In the genomic region with DNA sequence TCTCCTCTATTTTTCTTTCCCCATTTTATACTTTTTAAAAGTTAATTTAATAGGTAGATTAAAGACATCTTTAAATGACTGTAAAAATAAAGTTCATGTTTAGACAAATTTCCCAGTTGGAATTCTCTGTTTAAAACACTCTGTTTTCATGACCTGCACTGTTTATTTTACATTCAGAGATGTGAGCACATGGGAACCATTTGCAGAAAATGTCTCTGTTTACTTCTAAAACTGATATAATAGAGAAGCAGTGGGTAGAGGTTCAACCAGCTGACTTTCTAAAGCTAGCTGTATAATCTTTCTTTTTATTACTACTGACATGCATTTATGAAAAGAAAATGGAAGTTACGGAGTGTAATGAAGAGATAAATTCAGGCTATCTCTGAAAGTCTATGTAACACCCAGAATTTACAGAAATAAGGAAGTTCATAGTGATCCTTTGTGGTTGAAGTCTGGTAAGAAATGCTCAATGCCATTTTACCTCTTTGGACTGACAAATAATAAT, we compare ENCODE assay signal across 10 cellular contexts.
DNase-seq lines count a peak whose midpoint lies in the region; ATAC-seq lines count a peak whose summit lies in the region.
"Had no signal": no experiment of that assay in that cellular context is flagged by ENCODE, and none has a peak within 500 bp of the region (broad histone marks: within the 10 kb centered on the region; RNA-seq: fewer than 3 reads in every experiment).

No MANE protein-coding gene starts in this region.

- no peak overlapping the region for H2AFZ ChIP-seq in mesenchymal stem cell (ENCODE audit: low read depth, low read length)
- no peak overlapping the region for H2AFZ ChIP-seq in GM23248

- H3K36me3 ChIP-seq in mesenchymal stem cell (ENCODE audit: control insufficient read depth in 1 of 2, insufficient read depth in 2 of 2, low read depth in 1 of 2, low read length in 2 of 2) (peaks cover 6 to 8% of the 10 kb centered on the region in 2 experiments), GM23248 (ENCODE audit: low read depth) (0 out of 2 replicates have a peak, but pooled peaks cover 3% of the 10 kb centered on the region)
- H3K36me3 ChIP-seq: ascending aorta had no signal

- no peak overlapping the region for H2BK15ac ChIP-seq in mesenchymal stem cell (ENCODE audit: low read depth, poor library complexity, severe bottlenecking)

- in situ Hi-C loops in GM23248 (cut with MboI) = no loop called here

- DNase-seq in GF-D8 (lab: John Stamatoyannopoulos, UW) = peak; percentile 3
- DNase-seq in NCI-H69 (lab: John Stamatoyannopoulos, UW) = peak; percentile 5
- peak; percentile 47 for DNase-seq in brain pericyte (ENCODE audit: low read depth, low spot score)
- peak; percentile 36 for DNase-seq in mesenchymal stem cell
- no peak for DNase-seq in NCI-H1694 treated with DMSO at 0.1 percent for 48 hours (lab: John Stamatoyannopoulos, UW)
- no peak for DNase-seq in GM23248
- DNase-seq: activated CD4-positive, alpha-beta T cell treated with anti-CD3 and anti-CD28 coated beads for 36 hours; stimulated activated CD4-positive, alpha-beta T cell treated with anti-CD3 and anti-CD28 coated beads, Interleukin-4, amount 100 ng/mL, for 24 hours had no signal

- H2BK12ac ChIP-seq in mesenchymal stem cell (ENCODE audit: low read length in 2 of 2) = no peak overlapping the region

- no peaks in the 10 kb centered on the region for H3K9me2 ChIP-seq in GM23248 (ENCODE audit: insufficient read depth)

- no peaks in the 10 kb centered on the region for H3K79me2 ChIP-seq in GM23248 (ENCODE audit: insufficient read depth)

- H2BK5ac ChIP-seq in mesenchymal stem cell (ENCODE audit: low read depth, low read length, poor library complexity, severe bottlenecking) = no peak overlapping the region

- H3K9me3 ChIP-seq in mesenchymal stem cell (ENCODE audit: control insufficient read depth, low read length) (no peaks in the 10 kb centered on the region), GM23248 (ENCODE audit: low read depth) (no peaks in the 10 kb centered on the region)
- H3K9me3 ChIP-seq: ascending aorta had no signal

- WGBS in mesenchymal stem cell = no CpG with 5 or more reads among the region's 1 CpG
- 89 to 96% methylated on average over 1 of the region's 1 CpG for WGBS in GM23248 (ENCODE audit: low coverage in 1 of 2, low lambda C conversion rate in 2 of 2, missing lambda C conversion rate in 2 of 2), 2 experiments

- H3K14ac ChIP-seq in mesenchymal stem cell (ENCODE audit: low read length in 2 of 2) = no peak overlapping the region

- no peak overlapping the region for H4K91ac ChIP-seq in mesenchymal stem cell (ENCODE audit: low read length)

- H3K18ac ChIP-seq in mesenchymal stem cell (ENCODE audit: low read depth in 1 of 2, low read length in 2 of 2) = no peak overlapping the region

- no peak overlapping the region for H3K9ac ChIP-seq in mesenchymal stem cell (ENCODE audit: low read length)
- no peak overlapping the region for H3K9ac ChIP-seq in GM23248

- no peak overlapping the region for H3K4me2 ChIP-seq in mesenchymal stem cell (ENCODE audit: low read length, poor library complexity, severe bottlenecking)
- H3K4me2 ChIP-seq in GM23248 (ENCODE audit: unreplicated experiment) = no peak overlapping the region

- no peaks in the 10 kb centered on the region for H4K20me1 ChIP-seq in GM23248 (ENCODE audit: insufficient read depth)

- H3K27me3 ChIP-seq in mesenchymal stem cell (ENCODE audit: control insufficient read depth in 1 of 2, insufficient read depth in 1 of 2, low read length in 2 of 2) (no peaks in the 10 kb centered on the region), GM23248 (replicated peaks; ENCODE audit: insufficient read depth) (no peaks in the 10 kb centered on the region)
- H3K27me3 ChIP-seq: ascending aorta had no signal

- peaks cover 2% of the 10 kb centered on the region for H3K79me1 ChIP-seq in mesenchymal stem cell (replicated peaks; ENCODE audit: low read length, poor library complexity, severe bottlenecking)

- no peak overlapping the region for H3K4me3 ChIP-seq in mesenchymal stem cell (ENCODE audit: insufficient read depth in 1 of 2, low read depth in 1 of 2, low read length in 2 of 2)
- H3K4me3 ChIP-seq in GM23248 = no peak overlapping the region
- H3K4me3 ChIP-seq: ascending aorta had no signal

- no peak overlapping the region for H2AK5ac ChIP-seq in mesenchymal stem cell (ENCODE audit: low read length, severe bottlenecking)

- H2BK120ac ChIP-seq in mesenchymal stem cell (ENCODE audit: low read depth, low read length) = no peak overlapping the region

- 0 out of 2 replicates have a peak, but pooled peaks cover 13% of the 10 kb centered on the region for H3F3A ChIP-seq in GM23248 (ENCODE audit: insufficient read depth)

- peaks cover 9% of the 10 kb centered on the region for H3K4me1 ChIP-seq in mesenchymal stem cell (ENCODE audit: control insufficient read depth, insufficient read depth, low read depth, low read length)
- peaks cover 15% of the 10 kb centered on the region for H3K4me1 ChIP-seq in GM23248 (ENCODE audit: insufficient read depth)
- H3K4me1 ChIP-seq: ascending aorta had no signal

- ATAC-seq in GM18909 (IDR thresholded peaks at IDR 0.05; ENCODE audit: poor library complexity, unreplicated experiment) = no peak
- ATAC-seq: activated CD4-positive, alpha-beta T cell treated with anti-CD3 and anti-CD28 coated beads for 36 hours had no signal

- H4K8ac ChIP-seq in mesenchymal stem cell (ENCODE audit: low read length) = no peak overlapping the region

- H3K23ac ChIP-seq in mesenchymal stem cell (ENCODE audit: low read length in 2 of 2) = no peak overlapping the region

- H3K27ac ChIP-seq in mesenchymal stem cell (ENCODE audit: low read length, poor library complexity, severe bottlenecking) (no peak overlapping the region), GM23248 (no peak overlapping the region)

- H3K4ac ChIP-seq in mesenchymal stem cell (ENCODE audit: low read depth in 1 of 2, low read length in 2 of 2) = no peak overlapping the region

Comparison
In these comparisons a context has a peak if more than half of its experiments do, and no peak if none do; other contexts are left out.
1. DNase-seq: peak in GF-D8 (single experiment), NCI-H69 (single experiment), brain pericyte (single experiment) and mesenchymal stem cell (single experiment); none in NCI-H1694 treated with DMSO at 0.1 percent for 48 hours (single experiment) and GM23248 (single experiment).